15 cellular contexts compared by ENCODE assay signal in the genomic region with DNA sequence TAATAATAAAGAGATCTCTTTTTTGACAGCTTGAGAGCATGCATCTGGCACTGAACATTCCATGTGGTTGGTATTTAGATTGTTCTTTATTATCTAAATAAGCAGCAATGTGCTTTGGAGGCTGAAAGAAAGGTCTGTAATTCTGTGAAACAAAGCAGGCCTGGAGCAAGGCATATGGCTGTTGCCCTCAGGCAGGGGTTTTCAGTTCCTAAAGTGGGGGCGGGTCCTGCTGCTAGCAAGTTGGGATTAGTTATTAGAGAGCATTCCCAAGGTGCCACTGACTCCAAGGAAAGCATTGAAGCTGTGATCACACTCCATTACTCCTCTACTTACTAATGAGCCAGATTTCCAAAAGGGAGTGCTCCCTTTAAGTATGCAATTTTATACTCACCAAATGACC.
"Had no signal": no experiment of that assay in that cellular context is flagged by ENCODE, and none has a peak within 500 bp of the region (broad histone marks: within the 10 kb centered on the region; RNA-seq: fewer than 3 reads in every experiment).

No MANE protein-coding gene starts in this region.

- H3K27ac ChIP-seq: brain microvascular endothelial cell, foreskin keratinocyte, lower lobe of right lung, prostate gland, upper lobe of right lung had no signal

- H3K27ac Mint-ChIP-seq: immature natural killer cell; naive thymus-derived CD4-positive, alpha-beta T cell; stimulated activated naive CD8-positive, alpha-beta T cell treated with anti-CD3 and anti-CD28 coated beads, Interleukin-15, amount 100 ng/mL, for 72 hours had no signal

- DNase-seq: activated CD4-positive, alpha-beta T cell treated with anti-CD3 and anti-CD28 coated beads, Interleukin-2, amount 50 U/mL, for 1 hour; activated CD8-positive, alpha-beta memory T cell treated with anti-CD3 and anti-CD28 coated beads for 24 hours; activated naive CD4-positive, alpha-beta T cell; anterior cingulate cortex; brain microvascular endothelial cell; cerebellar nuclear complex; effector memory CD4-positive, alpha-beta T cell; foreskin keratinocyte; immature natural killer cell; lower lobe of right lung; naive thymus-derived CD4-positive, alpha-beta T cell; right cardiac atrium; stimulated activated naive CD8-positive, alpha-beta T cell treated with anti-CD3 and anti-CD28 coated beads, Interleukin-15, amount 100 ng/mL, for 72 hours; upper lobe of right lung had no signal

- H3K27me3 ChIP-seq: brain microvascular endothelial cell, foreskin keratinocyte, upper lobe of right lung had no signal

- H3K36me3 ChIP-seq: brain microvascular endothelial cell, lower lobe of right lung, prostate gland, upper lobe of right lung had no signal

- H3K4me3 ChIP-seq: lower lobe of right lung, prostate gland, upper lobe of right lung had no signal

- H3K4me3 Mint-ChIP-seq: immature natural killer cell; naive thymus-derived CD4-positive, alpha-beta T cell; stimulated activated naive CD8-positive, alpha-beta T cell treated with anti-CD3 and anti-CD28 coated beads, Interleukin-15, amount 100 ng/mL, for 72 hours had no signal

- H3K27me3 Mint-ChIP-seq: stimulated activated naive CD8-positive, alpha-beta T cell treated with anti-CD3 and anti-CD28 coated beads, Interleukin-15, amount 100 ng/mL, for 72 hours had no signal

- H3K36me3 Mint-ChIP-seq: immature natural killer cell had no signal

- ATAC-seq: foreskin keratinocyte; lower lobe of right lung; naive thymus-derived CD4-positive, alpha-beta T cell; right cardiac atrium; stimulated activated naive CD8-positive, alpha-beta T cell treated with anti-CD3 and anti-CD28 coated beads, Interleukin-15, amount 100 ng/mL, for 72 hours; upper lobe of right lung had no signal

- H3K9me3 ChIP-seq: lower lobe of right lung, prostate gland, upper lobe of right lung had no signal

- H3K4me1 Mint-ChIP-seq: immature natural killer cell; naive thymus-derived CD4-positive, alpha-beta T cell; stimulated activated naive CD8-positive, alpha-beta T cell treated with anti-CD3 and anti-CD28 coated beads, Interleukin-15, amount 100 ng/mL, for 72 hours had no signal

- H3K4me1 ChIP-seq: foreskin keratinocyte, lower lobe of right lung, prostate gland, upper lobe of right lung had no signal
